ENCODE assay signal across 14 cellular contexts in the genomic region with DNA sequence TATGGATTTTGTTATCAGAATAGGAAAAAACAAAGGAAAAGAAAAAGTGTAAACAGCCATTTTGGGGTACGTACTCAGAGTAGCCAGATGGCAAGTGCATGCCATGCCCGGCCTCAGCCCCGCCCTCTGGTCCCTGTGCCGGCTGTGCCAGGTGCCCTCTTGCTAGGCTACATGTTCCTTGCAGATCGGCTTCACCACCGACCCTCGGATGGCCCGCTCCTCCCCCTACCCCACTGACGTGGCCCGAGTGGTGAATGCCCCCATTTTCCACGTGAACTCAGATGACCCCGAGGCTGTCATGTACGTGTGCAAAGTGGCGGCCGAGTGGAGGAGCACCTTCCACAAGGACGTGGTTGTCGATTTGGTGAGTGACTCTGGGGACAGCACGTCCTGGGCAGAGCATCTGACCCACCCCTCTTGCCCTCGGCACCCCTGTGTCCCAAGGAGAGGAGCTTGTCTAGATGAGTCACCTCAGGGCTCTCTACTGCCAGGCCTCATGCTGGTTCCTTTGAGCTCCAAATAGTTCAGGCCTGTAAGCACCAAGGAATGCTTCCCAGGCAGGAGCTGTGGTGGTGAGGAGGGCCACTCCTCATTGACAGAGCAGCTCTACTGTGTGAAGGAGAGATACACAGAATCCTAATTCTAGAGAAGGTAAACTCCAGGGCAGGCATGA. TPM values are rescaled to one million over a fixed set of nuclear protein-coding genes. Genes with fewer than 3 reads are reported as not detected.
DNase-seq lines count a peak whose midpoint lies in the region; ATAC-seq and TF ChIP-seq lines count a peak whose summit lies in the region.
"Had no signal": no experiment of that assay in that cellular context is flagged by ENCODE, and none has a peak within 500 bp of the region (broad histone marks: within the 10 kb centered on the region; RNA-seq: fewer than 3 reads in every experiment).

No MANE protein-coding gene starts in this region.

- H3K79me2 ChIP-seq in PC-3 (ENCODE audit: low read length): no peaks in the 10 kb centered on the region

- no peak overlapping the region for H2AK5ac ChIP-seq in neuronal stem cell (ENCODE audit: low read depth, low read length)

- H3K4me3 ChIP-seq in AG10803 (ENCODE audit: low read length): no peak overlapping the region
- no peak overlapping the region for H3K4me3 ChIP-seq in PC-3 (ENCODE audit: low read length)
- no peak overlapping the region for H3K4me3 ChIP-seq in neuronal stem cell (ENCODE audit: low read length in 2 of 2)
- no peak overlapping the region for H3K4me3 ChIP-seq in vagina
- H3K4me3 ChIP-seq: mucosa of descending colon, upper lobe of left lung had no signal

- H4K91ac ChIP-seq in neuronal stem cell (ENCODE audit: low read depth, low read length, poor library complexity): no peak overlapping the region

- no peaks in the 10 kb centered on the region for H3F3A ChIP-seq in PC-3 (ENCODE audit: low read length, unreplicated experiment)

- intact Hi-C loops in PC-3 (cut with micrococcal nuclease): loop anchor here (10.0 kb wide), 1 partner anchor 59 kb away; no protein-coding TSS in a partner anchor
- intact Hi-C loops in vagina (cut with DNase I): no loop called here

- H3K9me2 ChIP-seq in PC-3 (replicated peaks; ENCODE audit: low read length): no peaks in the 10 kb centered on the region

- H3K9ac ChIP-seq in PC-3 (ENCODE audit: low read length) (no peak overlapping the region), neuronal stem cell (ENCODE audit: low read depth, low read length, poor library complexity) (no peak overlapping the region)

- WGBS in neuronal stem cell (ENCODE audit: extremely low coverage in 2 of 2, insufficient read length in 2 of 2, insufficient replicate concordance in 1 of 2), 2 donors: no CpG with 5 or more reads among the region's 19 CpGs

- CTCF ChIA-PET in PC-3 (lab: Charles Lee): interaction anchor here (0.5 kb wide), 1 partner anchor 42 kb away, joined by 4 read pairs; no protein-coding TSS in a partner anchor

- H3K27ac ChIP-seq in PC-3 (ENCODE audit: low read length): no peak overlapping the region
- H3K27ac ChIP-seq in neuronal stem cell (replicated peaks; ENCODE audit: low read length): no peak overlapping the region
- H3K27ac ChIP-seq in vagina: no peak overlapping the region
- H3K27ac ChIP-seq: upper lobe of left lung had no signal

- H3K4me1 ChIP-seq in PC-3 (ENCODE audit: insufficient read depth, low read length): no peaks in the 10 kb centered on the region
- no peaks in the 10 kb centered on the region for H3K4me1 ChIP-seq in neuronal stem cell (ENCODE audit: control insufficient read depth in 2 of 2, insufficient read depth in 1 of 2, low read depth in 1 of 2, low read length in 2 of 2)
- no peaks in the 10 kb centered on the region for H3K4me1 ChIP-seq in vagina
- H3K4me1 ChIP-seq: upper lobe of left lung had no signal

- H3K36me3 ChIP-seq in PC-3 (ENCODE audit: low read depth, low read length) (peaks cover 7% of the 10 kb centered on the region), neuronal stem cell (replicated peaks in 1 of 2; ENCODE audit: control insufficient read depth in 2 of 2, insufficient read depth in 2 of 2, low read length in 2 of 2) (peaks cover 47 to 74% of the 10 kb centered on the region in 2 donors), vagina (peaks cover 0 to 59% of the 10 kb centered on the region in 2 donors)

- H2BK5ac ChIP-seq in neuronal stem cell (ENCODE audit: low read length): no peak overlapping the region

- no TSS peak for BruUV-seq in PC-3 (replicated peaks; lab: Mats Ljungman, UMichigan)

- H3K27me3 ChIP-seq in PC-3 (ENCODE audit: low read length): no peaks in the 10 kb centered on the region
- no peaks in the 10 kb centered on the region for H3K27me3 ChIP-seq in neuronal stem cell (ENCODE audit: control insufficient read depth in 3 of 3, insufficient read depth in 3 of 3, low read depth in 1 of 3, low read length in 3 of 3)
- H3K27me3 ChIP-seq in vagina: no peaks in the 10 kb centered on the region
- H3K27me3 ChIP-seq: upper lobe of left lung had no signal

- H2BK15ac ChIP-seq in neuronal stem cell (ENCODE audit: low read length): no peak overlapping the region

- no peak overlapping the region for H3K14ac ChIP-seq in neuronal stem cell (ENCODE audit: low read length)

- no peak overlapping the region for H2BK12ac ChIP-seq in neuronal stem cell (ENCODE audit: low read length)

- H3K4ac ChIP-seq in neuronal stem cell (ENCODE audit: low read length): no peak overlapping the region

- no peak overlapping the region for H4K8ac ChIP-seq in neuronal stem cell (ENCODE audit: low read depth, low read length)

- no peak overlapping the region for H2BK120ac ChIP-seq in neuronal stem cell (ENCODE audit: low read depth, low read length)

- TF ChIP-seq CTCF in AG10803 (conservative IDR thresholded peaks at IDR 0.05; ENCODE audit: low read length) (no peak), PC-3 (conservative IDR thresholded peaks at IDR 0.05; ENCODE audit: low read depth, low read length) (no peak), vagina (IDR thresholded peaks at IDR 0.05) (no peak)

- H3K4me2 ChIP-seq in PC-3 (ENCODE audit: low read length) (no peak overlapping the region), neuronal stem cell (ENCODE audit: insufficient read depth, low read length, poor library complexity, severe bottlenecking) (peak overlapping the region; percentile 11)

- H2AFZ ChIP-seq in PC-3 (ENCODE audit: low read length) (no peak overlapping the region), neuronal stem cell (ENCODE audit: low read length) (no peak overlapping the region)

- H3K18ac ChIP-seq in neuronal stem cell (ENCODE audit: low read length): no peak overlapping the region

- peaks cover 1% of the 10 kb centered on the region for H3K79me1 ChIP-seq in neuronal stem cell (ENCODE audit: low read depth, low read length)

- H3K23ac ChIP-seq in neuronal stem cell (ENCODE audit: low read depth, low read length, poor library complexity): peak overlapping the region; percentile 8

- no peaks in the 10 kb centered on the region for H3K9me3 ChIP-seq in PC-3 (ENCODE audit: low read length)
- peaks cover 0 to 7% of the 10 kb centered on the region in 2 donors for H3K9me3 ChIP-seq in neuronal stem cell (replicated peaks in 1 of 2; ENCODE audit: control insufficient read depth in 2 of 2, insufficient read depth in 1 of 2, low read depth in 1 of 2, low read length in 2 of 2)
- H3K9me3 ChIP-seq in vagina: no peaks in the 10 kb centered on the region
- H3K9me3 ChIP-seq: mucosa of descending colon, upper lobe of left lung had no signal

- ATAC-seq in PC-3: 0 out of 2 replicates have a peak, but pooled peaks have one; percentile 15
- ATAC-seq in GM18867 (IDR thresholded peaks at IDR 0.05; ENCODE audit: unreplicated experiment): no peak
- ATAC-seq: mucosa of descending colon, sciatic nerve had no signal

- no peaks in the 10 kb centered on the region for H4K20me1 ChIP-seq in PC-3 (ENCODE audit: low read length)

- DNase-seq in AG10803 (ENCODE audit: low read depth): peak; percentile 87
- no peak for DNase-seq in PC-3
- peak; percentile 67 for DNase-seq in fibroblast of peridontal ligament (ENCODE audit: extremely low read depth)
- DNase-seq in neuronal stem cell (ENCODE audit: low spot score): no peak
- no peak for DNase-seq in activated CD4-positive, alpha-beta T cell treated with anti-CD3 and anti-CD28 coated beads for 4 hours
- no peak for DNase-seq in vagina (ENCODE audit: extremely low spot score in 2 of 2)
- DNase-seq in anterior cingulate cortex (lab: John Stamatoyannopoulos, UW): no peak
- DNase-seq: activated B cell treated with CpG ODN at 0.5 μM for 24 hours, hypothalamus, mucosa of descending colon, NCI-H510A treated with DMSO at 0.1 percent for 48 hours had no signal

- POLR2A ChIA-PET in PC-3 (lab: Charles Lee; ENCODE audit: unreplicated experiment): no interaction called here

- TF ChIP-seq POLR2A in vagina (IDR thresholded peaks at IDR 0.05): no peak

RNA-seq across cellular contexts. Expression of a gene that starts 54.9 kb away (rescaled TPM):
- total RNA-seq in PC-3 (2014; rRNA removed) (18.3 and 26.6 TPM in 2 replicates), vagina (54.3 TPM)
- 39.9 TPM for polyA plus RNA-seq in neuronal stem cell (2013, experiment 1 of 2)
- polyA plus RNA-seq in neuronal stem cell (2013, experiment 2 of 2): 38.5 TPM

Comparison
In these comparisons a context has a peak if more than half of its experiments do, and no peak if none do; other contexts are left out.
1. DNase-seq: peak in AG10803 (single experiment) and fibroblast of peridontal ligament (single experiment); none in PC-3 (single experiment), neuronal stem cell (single experiment), activated CD4-positive, alpha-beta T cell treated with anti-CD3 and anti-CD28 coated beads for 4 hours (0 of 2), vagina (0 of 2) and anterior cingulate cortex (0 of 58).